ENCODE assay signal across 8 cellular contexts in genomic region chr6:149028767-149029405, GRCh38.
A peak's percentile ranks its signal among the peaks of the same experiment; 100 is the strongest.
DNase-seq lines count a peak whose midpoint lies in the region; ATAC-seq and TF ChIP-seq lines count a peak whose summit lies in the region.

No MANE protein-coding gene starts in this region.

- peaks cover 33% of the 10 kb centered on the region for H3K4me1 ChIP-seq in body of pancreas

- no peak overlapping the region for H3K27ac ChIP-seq in body of pancreas

- no peaks in the 10 kb centered on the region for H3K27me3 ChIP-seq in body of pancreas

- no peak for TF ChIP-seq POLR2A in body of pancreas (IDR thresholded peaks at IDR 0.05)

- H3K4me3 ChIP-seq in body of pancreas, result no peak overlapping the region

- intact Hi-C loops in body of pancreas (cut with DNase I), result loop anchor here (5.0 kb wide), 1 partner anchor 398 kb away; no protein-coding TSS in a partner anchor

- peak; percentile 76 for DNase-seq in A172 (ENCODE audit: low spot score)
- DNase-seq in GM13976 (ENCODE audit: low spot score), result peak; percentile 59
- DNase-seq in NCI-H2029 (lab: John Stamatoyannopoulos, UW), result peak; percentile 55
- DNase-seq in T-helper 1 cell, result peak; percentile 18 to 89 (median 65)
- DNase-seq in body of pancreas, result peak; percentile 71 to 85 (median 78)
- DNase-seq in iPS-NIHi11 (ENCODE audit: low spot score), result peak; percentile 60
- DNase-seq in stimulated activated CD4-positive, alpha-beta T cell treated with anti-CD3 and anti-CD28 coated beads, Interleukin-15, amount 100 ng/mL, for 48 hours (ENCODE audit: low read depth in 2 of 2), result peak; percentile 33 to 67

- no peaks in the 10 kb centered on the region for H3K9me3 ChIP-seq in body of pancreas

- H3K36me3 ChIP-seq in body of pancreas (replicated peaks in 1 of 2; ENCODE audit: insufficient read depth in 1 of 2, low read depth in 2 of 2), result no peaks in the 10 kb centered on the region

- TF ChIP-seq CTCF in GM13976 (IDR thresholded peaks at IDR 0.05; ENCODE audit: borderline replicate concordance, control extremely low read depth, extremely low read depth, insufficient read depth, missing control alignments) (peak; percentile 48), body of pancreas (IDR thresholded peaks at IDR 0.05) (peak; percentile 29 to 91 (median 75))

- 6 to 9% methylated on average over 6 of the region's 6 CpGs for WGBS in body of pancreas, 2 donors

- ATAC-seq in body of pancreas (peak; percentile 78), HG03457 (IDR thresholded peaks at IDR 0.05; ENCODE audit: unreplicated experiment) (no peak)

- in situ Hi-C loops in GM13976 (cut with MboI; ENCODE audit: low sequenced_read_pairs, unreplicated experiment), result no loop called here
